ENCODE assay signal across 1 cellular context in the genomic region with DNA sequence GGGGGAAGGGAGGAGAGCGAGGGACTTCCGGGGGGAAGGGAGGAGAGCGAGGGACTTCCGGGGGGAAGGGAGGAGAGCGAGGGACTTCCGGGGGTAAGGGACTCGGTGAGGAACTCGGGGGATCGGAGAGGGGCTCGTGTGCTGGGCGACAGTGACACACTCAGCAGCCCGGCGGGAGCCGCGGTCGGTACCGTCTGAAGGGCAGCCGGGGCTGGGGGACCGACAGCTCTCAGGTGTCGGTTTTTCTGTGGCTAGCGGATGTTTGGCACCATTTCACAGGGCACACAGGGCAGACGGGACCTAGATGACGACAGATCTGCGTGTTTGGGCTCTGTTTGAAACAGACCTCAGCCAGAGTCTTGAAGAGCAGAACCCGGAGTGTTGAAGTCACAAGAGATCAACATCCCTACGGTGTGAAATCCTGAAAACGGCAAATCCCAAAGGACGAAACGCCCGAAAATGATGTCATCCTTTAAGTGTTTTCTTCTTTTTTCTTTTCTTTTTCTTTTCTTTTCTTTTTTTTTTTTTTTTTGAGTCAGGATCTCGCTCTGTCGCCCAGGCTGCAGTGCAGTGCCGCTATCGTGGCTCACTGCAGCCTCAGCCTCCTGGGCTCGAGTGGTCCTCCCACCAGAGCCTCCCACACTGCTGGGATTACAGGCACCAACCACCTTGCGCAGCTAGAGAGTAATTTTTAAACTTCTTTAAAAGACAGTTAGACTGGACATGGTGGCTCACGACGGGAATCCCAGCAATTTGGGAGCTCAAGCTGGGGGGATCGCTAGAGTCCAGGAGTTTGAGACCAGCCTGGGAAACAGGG.
TF ChIP-seq lines count a peak whose summit lies in the region.

No MANE protein-coding gene starts in this region.

TF ChIP-seq in K562, 482 proteins besides CTCF, POLR2A, EP300 and RAD21 (continued from another document and continues in another):
- TF ChIP-seq, protein P1, sequence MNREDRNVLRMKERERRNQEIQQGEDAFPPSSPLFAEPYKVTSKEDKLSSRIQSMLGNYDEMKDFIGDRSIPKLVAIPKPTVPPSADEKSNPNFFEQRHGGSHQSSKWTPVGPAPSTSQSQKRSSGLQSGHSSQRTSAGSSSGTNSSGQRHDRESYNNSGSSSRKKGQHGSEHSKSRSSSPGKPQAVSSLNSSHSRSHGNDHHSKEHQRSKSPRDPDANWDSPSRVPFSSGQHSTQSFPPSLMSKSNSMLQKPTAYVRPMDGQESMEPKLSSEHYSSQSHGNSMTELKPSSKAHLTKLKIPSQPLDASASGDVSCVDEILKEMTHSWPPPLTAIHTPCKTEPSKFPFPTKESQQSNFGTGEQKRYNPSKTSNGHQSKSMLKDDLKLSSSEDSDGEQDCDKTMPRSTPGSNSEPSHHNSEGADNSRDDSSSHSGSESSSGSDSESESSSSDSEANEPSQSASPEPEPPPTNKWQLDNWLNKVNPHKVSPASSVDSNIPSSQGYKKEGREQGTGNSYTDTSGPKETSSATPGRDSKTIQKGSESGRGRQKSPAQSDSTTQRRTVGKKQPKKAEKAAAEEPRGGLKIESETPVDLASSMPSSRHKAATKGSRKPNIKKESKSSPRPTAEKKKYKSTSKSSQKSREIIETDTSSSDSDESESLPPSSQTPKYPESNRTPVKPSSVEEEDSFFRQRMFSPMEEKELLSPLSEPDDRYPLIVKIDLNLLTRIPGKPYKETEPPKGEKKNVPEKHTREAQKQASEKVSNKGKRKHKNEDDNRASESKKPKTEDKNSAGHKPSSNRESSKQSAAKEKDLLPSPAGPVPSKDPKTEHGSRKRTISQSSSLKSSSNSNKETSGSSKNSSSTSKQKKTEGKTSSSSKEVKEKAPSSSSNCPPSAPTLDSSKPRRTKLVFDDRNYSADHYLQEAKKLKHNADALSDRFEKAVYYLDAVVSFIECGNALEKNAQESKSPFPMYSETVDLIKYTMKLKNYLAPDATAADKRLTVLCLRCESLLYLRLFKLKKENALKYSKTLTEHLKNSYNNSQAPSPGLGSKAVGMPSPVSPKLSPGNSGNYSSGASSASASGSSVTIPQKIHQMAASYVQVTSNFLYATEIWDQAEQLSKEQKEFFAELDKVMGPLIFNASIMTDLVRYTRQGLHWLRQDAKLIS (CRISPR knock-in tag; IDR thresholded peaks at IDR 0.05) = no peak
- TF ChIP-seq, protein P2, sequence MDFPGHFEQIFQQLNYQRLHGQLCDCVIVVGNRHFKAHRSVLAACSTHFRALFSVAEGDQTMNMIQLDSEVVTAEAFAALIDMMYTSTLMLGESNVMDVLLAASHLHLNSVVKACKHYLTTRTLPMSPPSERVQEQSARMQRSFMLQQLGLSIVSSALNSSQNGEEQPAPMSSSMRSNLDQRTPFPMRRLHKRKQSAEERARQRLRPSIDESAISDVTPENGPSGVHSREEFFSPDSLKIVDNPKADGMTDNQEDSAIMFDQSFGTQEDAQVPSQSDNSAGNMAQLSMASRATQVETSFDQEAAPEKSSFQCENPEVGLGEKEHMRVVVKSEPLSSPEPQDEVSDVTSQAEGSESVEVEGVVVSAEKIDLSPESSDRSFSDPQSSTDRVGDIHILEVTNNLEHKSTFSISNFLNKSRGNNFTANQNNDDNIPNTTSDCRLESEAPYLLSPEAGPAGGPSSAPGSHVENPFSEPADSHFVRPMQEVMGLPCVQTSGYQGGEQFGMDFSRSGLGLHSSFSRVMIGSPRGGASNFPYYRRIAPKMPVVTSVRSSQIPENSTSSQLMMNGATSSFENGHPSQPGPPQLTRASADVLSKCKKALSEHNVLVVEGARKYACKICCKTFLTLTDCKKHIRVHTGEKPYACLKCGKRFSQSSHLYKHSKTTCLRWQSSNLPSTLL (IDR thresholded peaks at IDR 0.05) = 0 out of 2 replicates have a peak, but pooled peaks have one; percentile 43
- peak; percentile 90 for TF ChIP-seq ETV1 (tag; conservative IDR thresholded peaks at IDR 0.05; ENCODE audit: low read depth)
- 0 out of 2 replicates have a peak, but pooled peaks have one; percentile 25 for TF ChIP-seq E2F3 (CRISPR knock-in tag; IDR thresholded peaks at IDR 0.05)
- no peak for TF ChIP-seq ZNF124 (CRISPR knock-in tag; IDR thresholded peaks at IDR 0.05)
- TF ChIP-seq POLR2H (tag; IDR thresholded peaks at IDR 0.05; ENCODE audit: low read depth) = peak; percentile 69; the same call in 1 of the 2 replicates
- peak; percentile 99 for TF ChIP-seq ELF1 (tag; IDR thresholded peaks at IDR 0.05)
- peak; percentile 31; the same call in 1 of the 2 replicates for TF ChIP-seq ELF4 (CRISPR knock-in tag; IDR thresholded peaks at IDR 0.05)
- TF ChIP-seq MEF2D (tag; conservative IDR thresholded peaks at IDR 0.05; ENCODE audit: low read depth) = no peak
- TF ChIP-seq FOXM1 (IDR thresholded peaks at IDR 0.05; ENCODE audit: low read depth) = no peak
- TF ChIP-seq FOXM1 (CRISPR knock-in tag; IDR thresholded peaks at IDR 0.05; ENCODE audit: low read depth) = 0 out of 2 replicates have a peak, but pooled peaks have one; percentile 53
- TF ChIP-seq ZNF165 (CRISPR knock-in tag; IDR thresholded peaks at IDR 0.05; ENCODE audit: borderline replicate concordance) = no peak
- TF ChIP-seq CREB1 (IDR thresholded peaks at IDR 0.05) = no peak
- TF ChIP-seq CREB1 (CRISPR knock-in tag; IDR thresholded peaks at IDR 0.05) = peak; percentile 59; the same call in 1 of the 2 replicates
- peak; percentile 65 for TF ChIP-seq TBP (optimal IDR thresholded peaks at IDR 0.05; ENCODE audit: low read depth, low read length)
- TF ChIP-seq, protein P3, sequence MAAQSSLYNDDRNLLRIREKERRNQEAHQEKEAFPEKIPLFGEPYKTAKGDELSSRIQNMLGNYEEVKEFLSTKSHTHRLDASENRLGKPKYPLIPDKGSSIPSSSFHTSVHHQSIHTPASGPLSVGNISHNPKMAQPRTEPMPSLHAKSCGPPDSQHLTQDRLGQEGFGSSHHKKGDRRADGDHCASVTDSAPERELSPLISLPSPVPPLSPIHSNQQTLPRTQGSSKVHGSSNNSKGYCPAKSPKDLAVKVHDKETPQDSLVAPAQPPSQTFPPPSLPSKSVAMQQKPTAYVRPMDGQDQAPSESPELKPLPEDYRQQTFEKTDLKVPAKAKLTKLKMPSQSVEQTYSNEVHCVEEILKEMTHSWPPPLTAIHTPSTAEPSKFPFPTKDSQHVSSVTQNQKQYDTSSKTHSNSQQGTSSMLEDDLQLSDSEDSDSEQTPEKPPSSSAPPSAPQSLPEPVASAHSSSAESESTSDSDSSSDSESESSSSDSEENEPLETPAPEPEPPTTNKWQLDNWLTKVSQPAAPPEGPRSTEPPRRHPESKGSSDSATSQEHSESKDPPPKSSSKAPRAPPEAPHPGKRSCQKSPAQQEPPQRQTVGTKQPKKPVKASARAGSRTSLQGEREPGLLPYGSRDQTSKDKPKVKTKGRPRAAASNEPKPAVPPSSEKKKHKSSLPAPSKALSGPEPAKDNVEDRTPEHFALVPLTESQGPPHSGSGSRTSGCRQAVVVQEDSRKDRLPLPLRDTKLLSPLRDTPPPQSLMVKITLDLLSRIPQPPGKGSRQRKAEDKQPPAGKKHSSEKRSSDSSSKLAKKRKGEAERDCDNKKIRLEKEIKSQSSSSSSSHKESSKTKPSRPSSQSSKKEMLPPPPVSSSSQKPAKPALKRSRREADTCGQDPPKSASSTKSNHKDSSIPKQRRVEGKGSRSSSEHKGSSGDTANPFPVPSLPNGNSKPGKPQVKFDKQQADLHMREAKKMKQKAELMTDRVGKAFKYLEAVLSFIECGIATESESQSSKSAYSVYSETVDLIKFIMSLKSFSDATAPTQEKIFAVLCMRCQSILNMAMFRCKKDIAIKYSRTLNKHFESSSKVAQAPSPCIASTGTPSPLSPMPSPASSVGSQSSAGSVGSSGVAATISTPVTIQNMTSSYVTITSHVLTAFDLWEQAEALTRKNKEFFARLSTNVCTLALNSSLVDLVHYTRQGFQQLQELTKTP (IDR thresholded peaks at IDR 0.05; ENCODE audit: low read depth in 1 of 2, partially characterized antibody in 2 of 2) = peak; percentile 59 to 68
- no peak for TF ChIP-seq DNMT1 (IDR thresholded peaks at IDR 0.05)
- TF ChIP-seq MCM3 (IDR thresholded peaks at IDR 0.05) = no peak
- TF ChIP-seq ZNF408 (CRISPR knock-in tag; IDR thresholded peaks at IDR 0.05; ENCODE audit: low read depth) = no peak
- TF ChIP-seq NUFIP1 (IDR thresholded peaks at IDR 0.05; ENCODE audit: partially characterized antibody) = no peak
- no peak for TF ChIP-seq CEBPB (tag; IDR thresholded peaks at IDR 0.05)
- TF ChIP-seq LCOR (CRISPR knock-in tag; IDR thresholded peaks at IDR 0.05) = peak; percentile 7; the same call in 1 of the 2 replicates
- peak; percentile 88 for TF ChIP-seq EP400 (IDR thresholded peaks at IDR 0.05)
- TF ChIP-seq, protein P4, sequence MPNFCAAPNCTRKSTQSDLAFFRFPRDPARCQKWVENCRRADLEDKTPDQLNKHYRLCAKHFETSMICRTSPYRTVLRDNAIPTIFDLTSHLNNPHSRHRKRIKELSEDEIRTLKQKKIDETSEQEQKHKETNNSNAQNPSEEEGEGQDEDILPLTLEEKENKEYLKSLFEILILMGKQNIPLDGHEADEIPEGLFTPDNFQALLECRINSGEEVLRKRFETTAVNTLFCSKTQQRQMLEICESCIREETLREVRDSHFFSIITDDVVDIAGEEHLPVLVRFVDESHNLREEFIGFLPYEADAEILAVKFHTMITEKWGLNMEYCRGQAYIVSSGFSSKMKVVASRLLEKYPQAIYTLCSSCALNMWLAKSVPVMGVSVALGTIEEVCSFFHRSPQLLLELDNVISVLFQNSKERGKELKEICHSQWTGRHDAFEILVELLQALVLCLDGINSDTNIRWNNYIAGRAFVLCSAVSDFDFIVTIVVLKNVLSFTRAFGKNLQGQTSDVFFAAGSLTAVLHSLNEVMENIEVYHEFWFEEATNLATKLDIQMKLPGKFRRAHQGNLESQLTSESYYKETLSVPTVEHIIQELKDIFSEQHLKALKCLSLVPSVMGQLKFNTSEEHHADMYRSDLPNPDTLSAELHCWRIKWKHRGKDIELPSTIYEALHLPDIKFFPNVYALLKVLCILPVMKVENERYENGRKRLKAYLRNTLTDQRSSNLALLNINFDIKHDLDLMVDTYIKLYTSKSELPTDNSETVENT (CRISPR knock-in tag; IDR thresholded peaks at IDR 0.05) = 0 out of 2 replicates have a peak, but pooled peaks have one; percentile 56
- TF ChIP-seq TEAD2 (tag; IDR thresholded peaks at IDR 0.05) = no peak
- no peak for TF ChIP-seq EHMT2 (IDR thresholded peaks at IDR 0.05)
- TF ChIP-seq, protein P5, sequence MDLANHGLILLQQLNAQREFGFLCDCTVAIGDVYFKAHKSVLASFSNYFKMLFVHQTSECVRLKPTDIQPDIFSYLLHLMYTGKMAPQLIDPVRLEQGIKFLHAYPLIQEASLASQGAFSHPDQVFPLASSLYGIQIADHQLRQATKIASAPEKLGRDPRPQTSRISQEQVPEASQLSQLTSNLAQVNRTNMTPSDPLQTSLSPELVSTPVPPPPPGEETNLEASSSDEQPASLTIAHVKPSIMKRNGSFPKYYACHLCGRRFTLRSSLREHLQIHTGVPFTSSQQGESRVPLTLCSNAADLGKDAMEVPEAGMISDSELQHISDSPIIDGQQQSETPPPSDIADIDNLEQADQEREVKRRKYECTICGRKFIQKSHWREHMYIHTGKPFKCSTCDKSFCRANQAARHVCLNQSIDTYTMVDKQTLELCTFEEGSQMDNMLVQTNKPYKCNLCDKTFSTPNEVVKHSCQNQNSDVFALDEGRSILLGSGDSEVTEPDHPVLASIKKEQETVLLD (IDR thresholded peaks at IDR 0.05) = no peak
- no peak for TF ChIP-seq PHB (CRISPR knock-in tag; IDR thresholded peaks at IDR 0.05)
- TF ChIP-seq ZFX (CRISPR knock-in tag; IDR thresholded peaks at IDR 0.05) = peak; percentile 26
- TF ChIP-seq XRCC3 (IDR thresholded peaks at IDR 0.05) = no peak
- TF ChIP-seq TEAD4 (IDR thresholded peaks at IDR 0.05; ENCODE audit: low read length) = no peak
- no peak for TF ChIP-seq TEAD4 (CRISPR knock-in tag; IDR thresholded peaks at IDR 0.05; ENCODE audit: borderline replicate concordance)
- TF ChIP-seq ZNF121 (CRISPR knock-in tag; conservative IDR thresholded peaks at IDR 0.05) = peak; percentile 94
- TF ChIP-seq SMARCA4 (IDR thresholded peaks at IDR 0.05) = 0 out of 2 replicates have a peak, but pooled peaks have one; percentile 61
- peak; percentile 66; the same call in 1 of the 2 replicates for TF ChIP-seq MYC (IDR thresholded peaks at IDR 0.05; ENCODE audit: low read depth, low read length)
- peak; percentile 49; the same call in 1 of the 2 replicates for TF ChIP-seq MYC (CRISPR knock-in tag; IDR thresholded peaks at IDR 0.05; ENCODE audit: borderline replicate concordance, low read depth)
- TF ChIP-seq, protein P6, sequence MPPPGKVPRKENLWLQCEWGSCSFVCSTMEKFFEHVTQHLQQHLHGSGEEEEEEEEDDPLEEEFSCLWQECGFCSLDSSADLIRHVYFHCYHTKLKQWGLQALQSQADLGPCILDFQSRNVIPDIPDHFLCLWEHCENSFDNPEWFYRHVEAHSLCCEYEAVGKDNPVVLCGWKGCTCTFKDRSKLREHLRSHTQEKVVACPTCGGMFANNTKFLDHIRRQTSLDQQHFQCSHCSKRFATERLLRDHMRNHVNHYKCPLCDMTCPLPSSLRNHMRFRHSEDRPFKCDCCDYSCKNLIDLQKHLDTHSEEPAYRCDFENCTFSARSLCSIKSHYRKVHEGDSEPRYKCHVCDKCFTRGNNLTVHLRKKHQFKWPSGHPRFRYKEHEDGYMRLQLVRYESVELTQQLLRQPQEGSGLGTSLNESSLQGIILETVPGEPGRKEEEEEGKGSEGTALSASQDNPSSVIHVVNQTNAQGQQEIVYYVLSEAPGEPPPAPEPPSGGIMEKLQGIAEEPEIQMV (tag; conservative IDR thresholded peaks at IDR 0.05; ENCODE audit: low read depth) = no peak
- peak in 1 of 2 experiments; percentile 80; a peak in 2 of 4 replicates for TF ChIP-seq TRIM24 (IDR thresholded peaks at IDR 0.05)
- TF ChIP-seq STAT5A (IDR thresholded peaks at IDR 0.05; ENCODE audit: borderline replicate concordance, low read length) = no peak
- 0 out of 2 replicates have a peak, but pooled peaks have one; percentile 68 for TF ChIP-seq NR1H2 (CRISPR knock-in tag; IDR thresholded peaks at IDR 0.05)
- TF ChIP-seq, protein P7, sequence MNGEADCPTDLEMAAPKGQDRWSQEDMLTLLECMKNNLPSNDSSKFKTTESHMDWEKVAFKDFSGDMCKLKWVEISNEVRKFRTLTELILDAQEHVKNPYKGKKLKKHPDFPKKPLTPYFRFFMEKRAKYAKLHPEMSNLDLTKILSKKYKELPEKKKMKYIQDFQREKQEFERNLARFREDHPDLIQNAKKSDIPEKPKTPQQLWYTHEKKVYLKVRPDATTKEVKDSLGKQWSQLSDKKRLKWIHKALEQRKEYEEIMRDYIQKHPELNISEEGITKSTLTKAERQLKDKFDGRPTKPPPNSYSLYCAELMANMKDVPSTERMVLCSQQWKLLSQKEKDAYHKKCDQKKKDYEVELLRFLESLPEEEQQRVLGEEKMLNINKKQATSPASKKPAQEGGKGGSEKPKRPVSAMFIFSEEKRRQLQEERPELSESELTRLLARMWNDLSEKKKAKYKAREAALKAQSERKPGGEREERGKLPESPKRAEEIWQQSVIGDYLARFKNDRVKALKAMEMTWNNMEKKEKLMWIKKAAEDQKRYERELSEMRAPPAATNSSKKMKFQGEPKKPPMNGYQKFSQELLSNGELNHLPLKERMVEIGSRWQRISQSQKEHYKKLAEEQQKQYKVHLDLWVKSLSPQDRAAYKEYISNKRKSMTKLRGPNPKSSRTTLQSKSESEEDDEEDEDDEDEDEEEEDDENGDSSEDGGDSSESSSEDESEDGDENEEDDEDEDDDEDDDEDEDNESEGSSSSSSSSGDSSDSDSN (IDR thresholded peaks at IDR 0.05; ENCODE audit: borderline replicate concordance in 1 of 2, low read depth in 2 of 2, low read length in 2 of 2) = peak; percentile 75; a peak in 2 of 4 replicates
- TF ChIP-seq TAF7 (tag; IDR thresholded peaks at IDR 0.05) = peak; percentile 58
- peak; percentile 85 for TF ChIP-seq SP1 (CRISPR knock-in tag; IDR thresholded peaks at IDR 0.05)
